ENCODE assay signal across 1 cellular context in genomic region chr7:80175744-80176143, GRCh38.
TF ChIP-seq lines count a peak whose summit lies in the region.

No MANE protein-coding gene starts in this region.

TF ChIP-seq in WTC11, 78 proteins besides CTCF, POLR2A, EP300 and RAD21 (continued from another document):
- TF ChIP-seq ATF3 (CRISPR knock-in tag; conservative IDR thresholded peaks at IDR 0.05) (no peak), TCF7 (CRISPR knock-in tag; IDR thresholded peaks at IDR 0.05; ENCODE audit: low read depth) (no peak)
